1 cellular context compared by ENCODE assay signal in the genomic region with DNA sequence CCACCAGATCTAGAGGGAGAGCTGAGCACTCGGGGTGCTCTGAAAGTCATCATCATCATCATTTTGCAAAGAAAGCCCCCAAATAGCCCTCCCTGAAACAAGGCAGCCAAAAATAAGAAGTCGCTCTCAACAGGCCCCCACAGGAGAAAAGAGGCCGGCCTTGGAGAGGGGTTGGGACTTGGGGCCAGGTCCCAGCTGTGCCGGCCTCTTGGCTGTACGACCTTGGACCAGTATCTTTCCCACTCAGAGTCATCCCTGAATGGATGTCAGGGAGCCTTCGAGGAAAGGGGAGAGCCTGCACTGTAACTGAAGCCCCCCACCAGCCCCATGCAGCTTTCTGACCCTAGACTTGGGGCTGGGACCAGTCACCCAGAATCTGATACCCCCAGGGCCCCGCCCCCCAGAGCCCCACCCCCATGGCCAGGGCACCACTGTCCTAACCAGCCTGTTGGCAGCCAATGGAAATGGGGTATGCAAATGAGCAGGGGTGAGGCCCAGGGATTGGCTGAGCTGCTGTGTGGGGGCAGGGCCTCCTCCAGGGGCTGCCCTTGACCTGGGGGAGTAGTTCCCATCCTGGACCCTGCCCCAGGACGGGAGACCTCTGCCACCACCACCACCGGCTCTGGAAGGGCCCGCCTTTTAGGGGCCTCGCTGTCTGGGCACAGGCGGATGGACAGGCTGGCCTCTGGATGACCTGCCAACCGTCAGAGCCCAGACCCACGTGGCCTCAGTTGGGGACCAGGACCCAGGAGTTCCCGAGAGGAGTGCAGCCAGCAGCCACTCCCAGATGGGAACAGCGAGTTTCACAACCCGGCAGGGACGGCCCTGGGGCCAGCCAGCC.
TF ChIP-seq lines count a peak whose summit lies in the region.

No MANE protein-coding gene starts in this region.

TF ChIP-seq in H1, 55 proteins besides CTCF, POLR2A, EP300 and RAD21:
- TF ChIP-seq SP4 (IDR thresholded peaks at IDR 0.05; ENCODE audit: low read length) (no peak), TEAD4 (IDR thresholded peaks at IDR 0.05; ENCODE audit: low read depth, low read length) (no peak), POLR2AphosphoS5 (IDR thresholded peaks at IDR 0.05; ENCODE audit: low read depth, low read length) (no peak), USF2 (IDR thresholded peaks at IDR 0.05; ENCODE audit: low read length) (peak; percentile 22; the same call in 1 of the 2 replicates), MAX (IDR thresholded peaks at IDR 0.05) (peak; percentile 62), ATF2 (IDR thresholded peaks at IDR 0.05; ENCODE audit: low read length) (no peak)
